In the genomic region with DNA sequence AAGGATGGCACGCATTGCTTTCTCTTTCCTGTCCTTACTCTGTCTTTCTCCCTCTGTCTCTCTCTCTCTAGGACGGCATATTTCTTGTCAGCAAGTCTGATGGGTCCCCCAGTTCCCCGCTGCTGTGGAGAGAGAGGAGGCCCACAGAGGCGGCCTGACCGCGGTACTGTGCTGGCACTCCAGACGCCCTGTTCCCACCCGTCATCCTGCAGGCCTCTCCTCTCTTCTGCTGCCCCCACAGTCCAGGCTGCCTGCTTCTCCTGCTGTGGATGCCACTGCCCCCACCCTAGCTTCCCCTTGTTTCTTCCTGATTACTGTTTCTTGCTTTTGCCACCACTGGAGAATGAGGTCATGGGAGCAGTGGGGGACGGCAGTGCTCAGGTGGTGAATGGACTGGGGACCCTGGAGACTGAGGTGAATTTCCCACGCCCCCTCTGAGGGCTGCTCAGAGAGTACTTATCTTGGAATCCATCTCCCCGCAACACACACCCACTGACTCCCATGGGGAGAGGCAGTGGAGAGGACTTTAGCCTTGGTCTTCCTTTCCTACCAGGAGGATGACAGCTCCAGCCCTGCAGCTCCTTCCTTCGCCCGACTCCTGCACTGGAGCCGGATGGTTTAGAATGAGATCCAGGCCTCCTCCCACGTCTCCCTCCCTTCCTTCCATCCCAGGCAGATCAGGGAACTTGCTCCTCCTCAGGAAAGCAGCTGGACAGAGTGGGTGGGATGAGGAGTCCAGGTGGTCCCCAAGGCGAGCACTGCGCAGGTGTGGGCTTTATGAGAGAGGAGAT, we compare ENCODE assay signal across 1 cellular context.
TF ChIP-seq lines count a peak whose summit lies in the region.

No MANE protein-coding gene starts in this region.

TF ChIP-seq in H1, 55 proteins besides CTCF, POLR2A, EP300 and RAD21 (continued from another document):
- TF ChIP-seq, protein P1, sequence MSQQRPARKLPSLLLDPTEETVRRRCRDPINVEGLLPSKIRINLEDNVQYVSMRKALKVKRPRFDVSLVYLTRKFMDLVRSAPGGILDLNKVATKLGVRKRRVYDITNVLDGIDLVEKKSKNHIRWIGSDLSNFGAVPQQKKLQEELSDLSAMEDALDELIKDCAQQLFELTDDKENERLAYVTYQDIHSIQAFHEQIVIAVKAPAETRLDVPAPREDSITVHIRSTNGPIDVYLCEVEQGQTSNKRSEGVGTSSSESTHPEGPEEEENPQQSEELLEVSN (IDR thresholded peaks at IDR 0.05), result no peak
- TF ChIP-seq TBP (IDR thresholded peaks at IDR 0.05; ENCODE audit: low read depth, low read length) (no peak), CREB1 (IDR thresholded peaks at IDR 0.05) (no peak), KDM1A (IDR thresholded peaks at IDR 0.05; ENCODE audit: borderline replicate concordance, low read length) (no peak), POLR2AphosphoS5 (IDR thresholded peaks at IDR 0.05; ENCODE audit: low read depth, low read length) (no peak), TAF7 (optimal IDR thresholded peaks at IDR 0.05; ENCODE audit: borderline replicate concordance, low read depth, low read length) (no peak), JUND (IDR thresholded peaks at IDR 0.05; ENCODE audit: low read length) (no peak), EZH2 (IDR thresholded peaks at IDR 0.05; ENCODE audit: low read depth, low read length, severe bottlenecking) (no peak), SP4 (IDR thresholded peaks at IDR 0.05; ENCODE audit: low read length) (no peak)
- TF ChIP-seq, protein P2, sequence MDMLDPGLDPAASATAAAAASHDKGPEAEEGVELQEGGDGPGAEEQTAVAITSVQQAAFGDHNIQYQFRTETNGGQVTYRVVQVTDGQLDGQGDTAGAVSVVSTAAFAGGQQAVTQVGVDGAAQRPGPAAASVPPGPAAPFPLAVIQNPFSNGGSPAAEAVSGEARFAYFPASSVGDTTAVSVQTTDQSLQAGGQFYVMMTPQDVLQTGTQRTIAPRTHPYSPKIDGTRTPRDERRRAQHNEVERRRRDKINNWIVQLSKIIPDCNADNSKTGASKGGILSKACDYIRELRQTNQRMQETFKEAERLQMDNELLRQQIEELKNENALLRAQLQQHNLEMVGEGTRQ (IDR thresholded peaks at IDR 0.05; ENCODE audit: low read length), result no peak
